23 cellular contexts compared by ENCODE assay signal in genomic region chr6:136059308-136059707, GRCh38.
A peak's percentile ranks its signal among the peaks of the same experiment; 100 is the strongest.
DNase-seq lines count a peak whose midpoint lies in the region; ATAC-seq and TF ChIP-seq lines count a peak whose summit lies in the region.
"Had no signal": no experiment of that assay in that cellular context is flagged by ENCODE, and none has a peak within 500 bp of the region (broad histone marks: within the 10 kb centered on the region; RNA-seq: fewer than 3 reads in every experiment).

No MANE protein-coding gene starts in this region.

- intact Hi-C loops in right cardiac atrium (cut with DNase I), result no loop called here
- intact Hi-C loops in activated T-helper 2 cell treated with anti-CD3 and anti-CD28 coated beads, Interferon-gamma antibody, Interleukin-2, Interleukin-4, amounts not matched to agents 10 μg/mL and 5 μg/mL and 100 μg/mL, durations not matched to agents 14 hours and 24 hours and 36 hours (cut with micrococcal nuclease), result no loop called here
- intact Hi-C loops in CD4-positive, alpha-beta memory T cell (cut with micrococcal nuclease), result no loop called here

- peak overlapping the region; percentile 29 for H3K27ac ChIP-seq in right cardiac atrium (ENCODE audit: low read length)
- no peak overlapping the region for H3K27ac ChIP-seq in neuronal stem cell (replicated peaks; ENCODE audit: low read length)
- no peak overlapping the region for H3K27ac ChIP-seq in CD4-positive, alpha-beta memory T cell (ENCODE audit: low read depth, low read length)
- H3K27ac ChIP-seq: neural progenitor cell had no signal

- no peak overlapping the region for H4K8ac ChIP-seq in neuronal stem cell (ENCODE audit: low read depth, low read length)

- H3K27me3 ChIP-seq in BE2C (no peaks in the 10 kb centered on the region), right cardiac atrium (ENCODE audit: control insufficient read depth, insufficient read depth) (no peaks in the 10 kb centered on the region), neuronal stem cell (ENCODE audit: control insufficient read depth in 3 of 3, insufficient read depth in 3 of 3, low read depth in 1 of 3, low read length in 3 of 3) (no peaks in the 10 kb centered on the region)
- H3K27me3 ChIP-seq in CD4-positive, alpha-beta memory T cell (ENCODE audit: insufficient read depth, low read length), result no peaks in the 10 kb centered on the region
- H3K27me3 ChIP-seq: neural progenitor cell had no signal

- peak; percentile 25 for DNase-seq in BE2C
- peak in 35 of 58 donors; percentile 2 to 52 (median 21) for DNase-seq in anterior cingulate cortex (lab: John Stamatoyannopoulos, UW)
- DNase-seq in right cardiac atrium, result peak; percentile 33 to 78 (median 70)
- peak; percentile 50 for DNase-seq in retinal pigment epithelial cell (ENCODE audit: low read depth)
- no peak for DNase-seq in activated T-helper 2 cell treated with anti-CD3 and anti-CD28 coated beads, Interferon-gamma antibody, Interleukin-2, Interleukin-4, amounts not matched to agents 10 μg/mL and 5 μg/mL and 100 μg/mL, durations not matched to agents 14 hours and 24 hours and 36 hours (ENCODE audit: low spot score)
- DNase-seq in neuronal stem cell (ENCODE audit: low spot score), result no peak
- no peak for DNase-seq in activated CD4-positive, alpha-beta T cell treated with anti-CD3 and anti-CD28 coated beads for 48 hours
- no peak for DNase-seq in CD4-positive, alpha-beta memory T cell
- DNase-seq: activated CD4-positive, alpha-beta T cell treated with anti-CD3 and anti-CD28 coated beads, Interleukin-2, amount 50 U/mL, for 4 hours; activated CD8-positive, alpha-beta memory T cell treated with anti-CD3 and anti-CD28 coated beads, Interleukin-2, amount 50 U/mL, for 48 hours; activated gamma-delta T cell; amniotic stem cell; central memory CD4-positive, alpha-beta T cell; DMS53; effector CD4-positive, alpha-beta T cell; GOT3; KBM-7; mucosa of descending colon; NCI-H2029; SK-N-SH had no signal

- no peak overlapping the region for H3K14ac ChIP-seq in neuronal stem cell (ENCODE audit: low read length)

- no peaks in the 10 kb centered on the region for H3K9me3 Mint-ChIP-seq in activated T-helper 2 cell treated with anti-CD3 and anti-CD28 coated beads, Interferon-gamma antibody, Interleukin-2, Interleukin-4, amounts not matched to agents 10 μg/mL and 5 μg/mL and 100 μg/mL, durations not matched to agents 14 hours and 24 hours and 36 hours
- H3K9me3 Mint-ChIP-seq in CD4-positive, alpha-beta memory T cell, result peaks cover 0 to 2% (median 0%) of the 10 kb centered on the region in 8 donors
- H3K9me3 Mint-ChIP-seq: neural progenitor cell had no signal

- no peak overlapping the region for H2AK5ac ChIP-seq in neuronal stem cell (ENCODE audit: low read depth, low read length)

- TF ChIP-seq CTCF in BE2C (IDR thresholded peaks at IDR 0.05; ENCODE audit: low read depth, low read length) (no peak), retinal pigment epithelial cell (conservative IDR thresholded peaks at IDR 0.05; ENCODE audit: low read depth, low read length) (no peak)

- peak in 1 of 2 donors; percentile 57 for ATAC-seq in right cardiac atrium
- ATAC-seq: left lobe of liver, mucosa of descending colon had no signal

- H3K36me3 Mint-ChIP-seq in activated T-helper 2 cell treated with anti-CD3 and anti-CD28 coated beads, Interferon-gamma antibody, Interleukin-2, Interleukin-4, amounts not matched to agents 10 μg/mL and 5 μg/mL and 100 μg/mL, durations not matched to agents 14 hours and 24 hours and 36 hours (ENCODE audit: low read depth), result peaks cover 16% of the 10 kb centered on the region
- H3K36me3 Mint-ChIP-seq in CD4-positive, alpha-beta memory T cell, result no peaks in the 10 kb centered on the region
- H3K36me3 Mint-ChIP-seq: CD14-positive monocyte, neural progenitor cell had no signal

- H4K91ac ChIP-seq in neuronal stem cell (ENCODE audit: low read depth, low read length, poor library complexity), result no peak overlapping the region

- H3K4me3 Mint-ChIP-seq in activated T-helper 2 cell treated with anti-CD3 and anti-CD28 coated beads, Interferon-gamma antibody, Interleukin-2, Interleukin-4, amounts not matched to agents 10 μg/mL and 5 μg/mL and 100 μg/mL, durations not matched to agents 14 hours and 24 hours and 36 hours (ENCODE audit: low read depth), result no peak overlapping the region
- no peak overlapping the region for H3K4me3 Mint-ChIP-seq in CD4-positive, alpha-beta memory T cell
- H3K4me3 Mint-ChIP-seq: CD14-positive monocyte, neural progenitor cell had no signal

- H3K4me3 ChIP-seq in BE2C (ENCODE audit: low read depth, low read length) (no peak overlapping the region), right cardiac atrium (ENCODE audit: low read length) (no peak overlapping the region), retinal pigment epithelial cell (ENCODE audit: low read length) (no peak overlapping the region), neuronal stem cell (ENCODE audit: low read length in 2 of 2) (no peak overlapping the region)
- no peak overlapping the region for H3K4me3 ChIP-seq in CD4-positive, alpha-beta memory T cell (ENCODE audit: low read length in 2 of 2)
- H3K4me3 ChIP-seq: mucosa of descending colon, neural progenitor cell had no signal

- no peak overlapping the region for H3K18ac ChIP-seq in neuronal stem cell (ENCODE audit: low read length)

- H3K23ac ChIP-seq in neuronal stem cell (ENCODE audit: low read depth, low read length, poor library complexity), result no peak overlapping the region

- POLR2A ChIA-PET in CD4-positive, alpha-beta memory T cell (lab: Charles Lee; ENCODE audit: partially characterized antibody), result no interaction called here

- 18% methylated on average over 6 of the region's 6 CpGs for WGBS in right cardiac atrium
- WGBS in neuronal stem cell (ENCODE audit: extremely low coverage in 2 of 2, insufficient read length in 2 of 2, insufficient replicate concordance in 1 of 2), 2 donors, result no CpG with 5 or more reads among the region's 6 CpGs

- H3K4me2 ChIP-seq in neuronal stem cell (ENCODE audit: insufficient read depth, low read length, poor library complexity, severe bottlenecking), result no peak overlapping the region
- H3K4me2 ChIP-seq: neural progenitor cell, SK-N-SH had no signal

- no peak overlapping the region for H3K4ac ChIP-seq in neuronal stem cell (ENCODE audit: low read length)

- CTCF ChIA-PET in CD4-positive, alpha-beta memory T cell (lab: Charles Lee; ENCODE audit: partially characterized antibody), result no interaction called here

- no peaks in the 10 kb centered on the region for H3K36me3 ChIP-seq in BE2C
- H3K36me3 ChIP-seq in neuronal stem cell (replicated peaks in 1 of 2; ENCODE audit: control insufficient read depth in 2 of 2, insufficient read depth in 2 of 2, low read length in 2 of 2), result no peaks in the 10 kb centered on the region
- no peaks in the 10 kb centered on the region for H3K36me3 ChIP-seq in CD4-positive, alpha-beta memory T cell (ENCODE audit: insufficient read depth, low read length)
- H3K36me3 ChIP-seq: neural progenitor cell had no signal

- no peak overlapping the region for H2AFZ ChIP-seq in neuronal stem cell (ENCODE audit: low read length)
- H2AFZ ChIP-seq: neural progenitor cell had no signal

- H3K9me3 ChIP-seq in BE2C (no peaks in the 10 kb centered on the region), right cardiac atrium (ENCODE audit: control insufficient read depth, low read length) (no peaks in the 10 kb centered on the region), neuronal stem cell (replicated peaks in 1 of 2; ENCODE audit: control insufficient read depth in 2 of 2, insufficient read depth in 1 of 2, low read depth in 1 of 2, low read length in 2 of 2) (no peaks in the 10 kb centered on the region)
- H3K9me3 ChIP-seq in CD4-positive, alpha-beta memory T cell (ENCODE audit: control insufficient read depth in 1 of 2, low read length in 2 of 2), result no peaks in the 10 kb centered on the region
- H3K9me3 ChIP-seq: mucosa of descending colon, SK-N-SH had no signal

- H2BK120ac ChIP-seq in neuronal stem cell (ENCODE audit: low read depth, low read length), result no peak overlapping the region

- H2BK12ac ChIP-seq in neuronal stem cell (ENCODE audit: low read length), result no peak overlapping the region

- no peak overlapping the region for H3K27ac Mint-ChIP-seq in activated T-helper 2 cell treated with anti-CD3 and anti-CD28 coated beads, Interferon-gamma antibody, Interleukin-2, Interleukin-4, amounts not matched to agents 10 μg/mL and 5 μg/mL and 100 μg/mL, durations not matched to agents 14 hours and 24 hours and 36 hours
- no peak overlapping the region for H3K27ac Mint-ChIP-seq in CD4-positive, alpha-beta memory T cell
- H3K27ac Mint-ChIP-seq: neural progenitor cell had no signal

- H3K79me1 ChIP-seq in neuronal stem cell (ENCODE audit: low read depth, low read length), result no peaks in the 10 kb centered on the region

- peaks cover 2% of the 10 kb centered on the region for H3K4me1 Mint-ChIP-seq in activated T-helper 2 cell treated with anti-CD3 and anti-CD28 coated beads, Interferon-gamma antibody, Interleukin-2, Interleukin-4, amounts not matched to agents 10 μg/mL and 5 μg/mL and 100 μg/mL, durations not matched to agents 14 hours and 24 hours and 36 hours (ENCODE audit: low read depth)
- H3K4me1 Mint-ChIP-seq in CD4-positive, alpha-beta memory T cell, result no peaks in the 10 kb centered on the region
- H3K4me1 Mint-ChIP-seq: CD14-positive monocyte had no signal

- H2BK15ac ChIP-seq in neuronal stem cell (ENCODE audit: low read length), result no peak overlapping the region

- no peak overlapping the region for H3K9ac ChIP-seq in neuronal stem cell (ENCODE audit: low read depth, low read length, poor library complexity)
- H3K9ac ChIP-seq: neural progenitor cell, SK-N-SH had no signal

- H3K27me3 Mint-ChIP-seq in activated T-helper 2 cell treated with anti-CD3 and anti-CD28 coated beads, Interferon-gamma antibody, Interleukin-2, Interleukin-4, amounts not matched to agents 10 μg/mL and 5 μg/mL and 100 μg/mL, durations not matched to agents 14 hours and 24 hours and 36 hours (ENCODE audit: low read depth), result peaks cover 11% of the 10 kb centered on the region
- peaks cover 3 to 5% of the 10 kb centered on the region in 2 donors for H3K27me3 Mint-ChIP-seq in CD4-positive, alpha-beta memory T cell

- no peak overlapping the region for H2BK5ac ChIP-seq in neuronal stem cell (ENCODE audit: low read length)

- no peaks in the 10 kb centered on the region for H3K4me1 ChIP-seq in BE2C
- peaks cover 5% of the 10 kb centered on the region for H3K4me1 ChIP-seq in right cardiac atrium (ENCODE audit: control insufficient read depth, insufficient read depth, low read length)
- H3K4me1 ChIP-seq in neuronal stem cell (ENCODE audit: control insufficient read depth in 2 of 2, insufficient read depth in 1 of 2, low read depth in 1 of 2, low read length in 2 of 2), result no peaks in the 10 kb centered on the region
- H3K4me1 ChIP-seq in CD4-positive, alpha-beta memory T cell (ENCODE audit: insufficient read depth, low read length), result no peaks in the 10 kb centered on the region
- H3K4me1 ChIP-seq: neural progenitor cell had no signal

Comparison
In these comparisons a context has a peak if more than half of its experiments do, and no peak if none do; other contexts are left out.
1. DNase-seq: peak in BE2C (single experiment), anterior cingulate cortex (35 of 58), right cardiac atrium (3 of 3) and retinal pigment epithelial cell (single experiment); none in activated T-helper 2 cell treated with anti-CD3 and anti-CD28 coated beads, Interferon-gamma antibody, Interleukin-2, Interleukin-4, amounts not matched to agents 10 μg/mL and 5 μg/mL and 100 μg/mL, durations not matched to agents 14 hours and 24 hours and 36 hours (single experiment), neuronal stem cell (single experiment), activated CD4-positive, alpha-beta T cell treated with anti-CD3 and anti-CD28 coated beads for 48 hours (single experiment) and CD4-positive, alpha-beta memory T cell (0 of 5).